Comparison of ENCODE assay signal across 20 cellular contexts in genomic region chrX:102063445-102064074, GRCh38.
DNase-seq lines count a peak whose midpoint lies in the region; ATAC-seq, FAIRE-seq and TF ChIP-seq lines count a peak whose summit lies in the region.
"Had no signal": no experiment of that assay in that cellular context is flagged by ENCODE, and none has a peak within 500 bp of the region (broad histone marks: within the 10 kb centered on the region; RNA-seq: fewer than 3 reads in every experiment).

No MANE protein-coding gene starts in this region.

- CTCF ChIA-PET in naive thymus-derived CD4-positive, alpha-beta T cell (lab: Charles Lee), result no interaction called here

- TF ChIP-seq CTCF in astrocyte of the spinal cord (IDR thresholded peaks at IDR 0.05; ENCODE audit: low read depth, low read length), result no peak
- TF ChIP-seq CTCF in kidney (IDR thresholded peaks at IDR 0.05; ENCODE audit: borderline replicate concordance, extremely low read depth, insufficient read depth), result no peak

- no peaks in the 10 kb centered on the region for H3K9me3 ChIP-seq in kidney (ENCODE audit: control insufficient read depth in 1 of 2, low read length in 2 of 2)
- H3K9me3 ChIP-seq in naive thymus-derived CD4-positive, alpha-beta T cell (ENCODE audit: control insufficient read depth in 2 of 3, low read length in 3 of 3), result no peaks in the 10 kb centered on the region

- peaks cover 0 to 16% (median 9%) of the 10 kb centered on the region in 5 donors for H3K27me3 Mint-ChIP-seq in naive thymus-derived CD4-positive, alpha-beta T cell

- H3K4me3 Mint-ChIP-seq in naive thymus-derived CD4-positive, alpha-beta T cell, result no peak overlapping the region
- H3K4me3 Mint-ChIP-seq: CD4-positive, alpha-beta memory T cell had no signal

- H3K36me3 ChIP-seq in kidney (ENCODE audit: control insufficient read depth in 1 of 2, insufficient read depth in 2 of 2, low read length in 2 of 2), result no peaks in the 10 kb centered on the region
- H3K36me3 ChIP-seq in naive thymus-derived CD4-positive, alpha-beta T cell (ENCODE audit: control insufficient read depth in 2 of 3, insufficient read depth in 3 of 3, low read length in 3 of 3), result no peaks in the 10 kb centered on the region
- H3K36me3 ChIP-seq: BLaER1 had no signal

- no peaks in the 10 kb centered on the region for H3K4me1 Mint-ChIP-seq in naive thymus-derived CD4-positive, alpha-beta T cell
- H3K4me1 Mint-ChIP-seq: CD4-positive, alpha-beta memory T cell had no signal

- POLR2A ChIA-PET in naive thymus-derived CD4-positive, alpha-beta T cell (lab: Charles Lee), result no interaction called here

- peak; percentile 5 for DNase-seq in NCI-H82 (lab: John Stamatoyannopoulos, UW)
- DNase-seq in NCI-H82 treated with DMSO at 0.1 percent for 48 hours (lab: John Stamatoyannopoulos, UW; ENCODE audit: unreplicated experiment), result no peak
- DNase-seq in LHCN-M2 (ENCODE audit: low read depth), result peak; percentile 0
- peak; percentile 11 for DNase-seq in astrocyte of the spinal cord (ENCODE audit: low read depth, low spot score)
- DNase-seq in kidney, result no peak
- no peak for DNase-seq in naive thymus-derived CD4-positive, alpha-beta T cell
- DNase-seq in NCI-H1092 treated with DMSO at 0.1 percent for 48 hours (lab: John Stamatoyannopoulos, UW), result no peak
- DNase-seq in cortex of kidney (lab: John Stamatoyannopoulos, UW), result no peak
- DNase-seq: CD4-positive, alpha-beta memory T cell; DND-41; GDM1; GM23248; Karpas-422; MM.1S; NCI-H1105 treated with DMSO at 0.1 percent for 48 hours; NCI-H1694; NCI-H2081 treated with DMSO at 0.1 percent for 48 hours; PC-3 had no signal

- no peak overlapping the region for H3K9ac ChIP-seq in kidney (ENCODE audit: low read length in 2 of 2)
- H3K9ac ChIP-seq: BLaER1, GM23248 had no signal

- intact Hi-C loops in kidney (cut with DNase I), result no loop called here
- intact Hi-C loops in naive thymus-derived CD4-positive, alpha-beta T cell (cut with micrococcal nuclease), result no loop called here

- in situ Hi-C loops in astrocyte of the spinal cord (cut with HindIII; ENCODE audit: low sequenced_read_pairs), result no loop called here

- H3K36me3 Mint-ChIP-seq in naive thymus-derived CD4-positive, alpha-beta T cell, result no peaks in the 10 kb centered on the region
- H3K36me3 Mint-ChIP-seq: CD4-positive, alpha-beta memory T cell had no signal

- no peak overlapping the region for H3K27ac Mint-ChIP-seq in naive thymus-derived CD4-positive, alpha-beta T cell
- H3K27ac Mint-ChIP-seq: CD4-positive, alpha-beta memory T cell had no signal

- H3K9me3 Mint-ChIP-seq in naive thymus-derived CD4-positive, alpha-beta T cell, result peaks cover 0 to 3% (median 0%) of the 10 kb centered on the region in 11 donors

- ATAC-seq in naive thymus-derived CD4-positive, alpha-beta T cell, result no peak
- ATAC-seq: HCT116, PC-3 had no signal

- no peaks in the 10 kb centered on the region for H3K27me3 ChIP-seq in naive thymus-derived CD4-positive, alpha-beta T cell (ENCODE audit: control insufficient read depth in 2 of 2, insufficient read depth in 2 of 2, low read length in 2 of 2)
- H3K27me3 ChIP-seq: BLaER1 had no signal

- FAIRE-seq in kidney (lab: Jason Lieb, UNC), result peak; percentile 68

- H3K27ac ChIP-seq in kidney (ENCODE audit: low read depth in 2 of 2, low read length in 2 of 2), result no peak overlapping the region
- H3K27ac ChIP-seq in naive thymus-derived CD4-positive, alpha-beta T cell (ENCODE audit: low read depth, low read length), result no peak overlapping the region
- H3K27ac ChIP-seq: BLaER1, GM23248 had no signal

- H3K4me1 ChIP-seq in kidney (ENCODE audit: control insufficient read depth in 1 of 2, insufficient read depth in 1 of 2, low read depth in 1 of 2, low read length in 2 of 2), result no peaks in the 10 kb centered on the region
- H3K4me1 ChIP-seq in naive thymus-derived CD4-positive, alpha-beta T cell (ENCODE audit: control insufficient read depth in 2 of 2, insufficient read depth in 2 of 2, low read length in 2 of 2), result no peaks in the 10 kb centered on the region
- H3K4me1 ChIP-seq: BLaER1 had no signal

- H3K4me3 ChIP-seq in astrocyte of the spinal cord (ENCODE audit: low read depth, low read length), result no peak overlapping the region
- no peak overlapping the region for H3K4me3 ChIP-seq in kidney (ENCODE audit: low read length in 2 of 2)
- no peak overlapping the region for H3K4me3 ChIP-seq in naive thymus-derived CD4-positive, alpha-beta T cell (ENCODE audit: low read length)
- H3K4me3 ChIP-seq: BLaER1, GM23248 had no signal

Comparison
In these comparisons a context has a peak if more than half of its experiments do, and no peak if none do; other contexts are left out.
1. DNase-seq: peak in NCI-H82 (single experiment), LHCN-M2 (single experiment) and astrocyte of the spinal cord (single experiment); none in NCI-H82 treated with DMSO at 0.1 percent for 48 hours (single experiment), kidney (single experiment), naive thymus-derived CD4-positive, alpha-beta T cell (0 of 9), NCI-H1092 treated with DMSO at 0.1 percent for 48 hours (single experiment) and cortex of kidney (single experiment).